Comparison of ENCODE assay signal across 8 cellular contexts in genomic region chr2:165015052-165015642, GRCh38. TPM values are rescaled to one million over a fixed set of nuclear protein-coding genes. Genes with fewer than 3 reads are reported as not detected.
DNase-seq lines count a peak whose midpoint lies in the region; ATAC-seq and TF ChIP-seq lines count a peak whose summit lies in the region.

No MANE protein-coding gene starts in this region.

- no peak overlapping the region for H2BK20ac ChIP-seq in IMR-90 (ENCODE audit: low read depth, low read length)

- no peak overlapping the region for H3K14ac ChIP-seq in IMR-90 (replicated peaks; ENCODE audit: low read depth, low read length)
- H3K14ac ChIP-seq in trophoblast cell (ENCODE audit: low read length): no peak overlapping the region

- no peaks in the 10 kb centered on the region for H3K36me3 ChIP-seq in DND-41 (ENCODE audit: insufficient read depth, low read length)
- H3K36me3 ChIP-seq in IMR-90 (ENCODE audit: control insufficient read depth, insufficient read depth, low read length): no peaks in the 10 kb centered on the region
- H3K36me3 ChIP-seq in PC-9 (ENCODE audit: low read depth): no peaks in the 10 kb centered on the region
- no peaks in the 10 kb centered on the region for H3K36me3 ChIP-seq in trophoblast cell (ENCODE audit: control insufficient read depth in 1 of 2, insufficient read depth in 2 of 2, low read length in 2 of 2)

- H3K4me1 ChIP-seq in DND-41 (ENCODE audit: insufficient read depth, low read length) (peaks cover 9% of the 10 kb centered on the region; the same call in 1 of the 2 replicates), IMR-90 (ENCODE audit: control insufficient read depth, insufficient read depth, low read length) (no peaks in the 10 kb centered on the region), PC-9 (replicated peaks; ENCODE audit: insufficient read depth) (no peaks in the 10 kb centered on the region), trophoblast cell (ENCODE audit: control insufficient read depth in 1 of 2, insufficient read depth in 2 of 2, low read length in 2 of 2) (no peaks in the 10 kb centered on the region)

- POLR2A ChIA-PET in IMR-90 (lab: Charles Lee; ENCODE audit: unreplicated experiment) (no interaction called here), PC-9 (lab: Charles Lee; ENCODE audit: unreplicated experiment) (no interaction called here)

- H4K20me1 ChIP-seq in DND-41 (ENCODE audit: insufficient read depth, low read length) (no peaks in the 10 kb centered on the region), IMR-90 (ENCODE audit: insufficient read depth, low read length) (no peaks in the 10 kb centered on the region), PC-9 (ENCODE audit: insufficient read depth) (no peaks in the 10 kb centered on the region)

- H3K9me2 ChIP-seq in PC-9 (ENCODE audit: insufficient read depth): no peaks in the 10 kb centered on the region

- H2AK9ac ChIP-seq in IMR-90 (replicated peaks; ENCODE audit: low read depth, low read length, poor library complexity): no peak overlapping the region

- H3K79me1 ChIP-seq in IMR-90 (ENCODE audit: low read depth in 1 of 2, low read length in 2 of 2): no peaks in the 10 kb centered on the region
- H3K79me1 ChIP-seq in trophoblast cell (ENCODE audit: low read length): no peaks in the 10 kb centered on the region

- H2BK5ac ChIP-seq in IMR-90 (ENCODE audit: low read depth, low read length, poor library complexity, severe bottlenecking) (no peak overlapping the region), trophoblast cell (ENCODE audit: low read depth, low read length, poor library complexity) (no peak overlapping the region)

- H3K4me3 Mint-ChIP-seq in activated T-helper 17 cell treated with anti-CD3 and anti-CD28 coated beads, Interleukin-2, amount 50 U/mL, for 72 hours: no peak overlapping the region

- H3K4me2 ChIP-seq in DND-41 (ENCODE audit: insufficient read depth, low read length) (no peak overlapping the region), IMR-90 (ENCODE audit: low read depth, low read length) (no peak overlapping the region), PC-9 (no peak overlapping the region), trophoblast cell (ENCODE audit: low read length) (no peak overlapping the region)

- H3K4ac ChIP-seq in IMR-90 (ENCODE audit: low read depth, low read length) (no peak overlapping the region), trophoblast cell (ENCODE audit: low read depth, low read length) (no peak overlapping the region)

- intact Hi-C loops in IMR-90 (cut with micrococcal nuclease): loop anchor here (1.0 to 5.0 kb wide), 2 partner anchors 189 to 277 kb away; partner anchors contain the start of gene SCN3A
- intact Hi-C loops in PC-9 (cut with micrococcal nuclease; ENCODE audit: unreplicated experiment): loop anchor here (10.0 kb wide), 3 partner anchors 290 to 1110 kb away; partner anchors contain the start of gene SCN1A

- in situ Hi-C loops in IMR-90 (cut with MboI; ENCODE audit: low sequenced_read_pairs): loop anchor here (25.0 kb wide), 1 partner anchor 278 kb away; no protein-coding TSS in a partner anchor

- ATAC-seq in DND-41 (ENCODE audit: insufficient read depth, low read depth): peak; percentile 88
- peak; percentile 88 for ATAC-seq in GM21515 (IDR thresholded peaks at IDR 0.05; ENCODE audit: unreplicated experiment)
- ATAC-seq in IMR-90 (ENCODE audit: low read depth): peak; percentile 82
- peak; percentile 58 for ATAC-seq in activated T-helper 17 cell treated with anti-CD3 and anti-CD28 coated beads, Interleukin-2, amount 50 U/mL, for 72 hours (replicated peaks)

- peaks cover 17% of the 10 kb centered on the region for H3K27me3 Mint-ChIP-seq in activated T-helper 17 cell treated with anti-CD3 and anti-CD28 coated beads, Interleukin-2, amount 50 U/mL, for 72 hours

- no peak overlapping the region for H3K27ac Mint-ChIP-seq in activated T-helper 17 cell treated with anti-CD3 and anti-CD28 coated beads, Interleukin-2, amount 50 U/mL, for 72 hours

- H3K27ac ChIP-seq in DND-41 (ENCODE audit: low read length) (no peak overlapping the region), IMR-90 (ENCODE audit: insufficient read depth, low read length) (no peak overlapping the region), PC-9 (no peak overlapping the region), trophoblast cell (ENCODE audit: low read depth, low read length) (no peak overlapping the region)

- 0% methylated on average over 2 of the region's 4 CpGs; no CpG with 5 or more reads in 1 of the 2 experiments for WGBS in IMR-90 (ENCODE audit: extremely low coverage in 2 of 2, insufficient read length in 1 of 2), 2 experiments
- no CpG with 5 or more reads among the region's 4 CpGs for WGBS in trophoblast cell (ENCODE audit: extremely low coverage, insufficient coverage, insufficient read length)

- H2AK5ac ChIP-seq in IMR-90 (ENCODE audit: low read depth, low read length) (no peak overlapping the region), trophoblast cell (ENCODE audit: low read length) (no peak overlapping the region)

- no peaks in the 10 kb centered on the region for H3K9me3 Mint-ChIP-seq in activated T-helper 17 cell treated with anti-CD3 and anti-CD28 coated beads, Interleukin-2, amount 50 U/mL, for 72 hours

- no peaks in the 10 kb centered on the region for H3K27me3 ChIP-seq in DND-41 (ENCODE audit: insufficient read depth, low read length, poor library complexity)
- H3K27me3 ChIP-seq in IMR-90 (ENCODE audit: control insufficient read depth, insufficient read depth, low read length): peaks cover 3% of the 10 kb centered on the region; the same call in 1 of the 2 replicates
- no peaks in the 10 kb centered on the region for H3K27me3 ChIP-seq in PC-9 (ENCODE audit: insufficient read depth, low read depth)
- no peaks in the 10 kb centered on the region for H3K27me3 ChIP-seq in trophoblast cell (ENCODE audit: insufficient read depth, low read length)

- H3K23ac ChIP-seq in IMR-90 (ENCODE audit: low read depth, low read length) (no peak overlapping the region), trophoblast cell (ENCODE audit: low read length) (no peak overlapping the region)

- no peaks in the 10 kb centered on the region for H3K36me3 Mint-ChIP-seq in activated T-helper 17 cell treated with anti-CD3 and anti-CD28 coated beads, Interleukin-2, amount 50 U/mL, for 72 hours (ENCODE audit: low read depth)

- H2BK120ac ChIP-seq in IMR-90 (ENCODE audit: low read depth, low read length): no peak overlapping the region
- H2BK120ac ChIP-seq in trophoblast cell (ENCODE audit: insufficient read depth, low read length, poor library complexity): no peak overlapping the region

- DNase-seq in DND-41 (peak; percentile 65), IMR-90 (peak; percentile 59), PC-9 (peak in 1 of 2 experiments; percentile 40), germinal center (ENCODE audit: low spot score) (peak; percentile 45), trophoblast cell (peak; percentile 73 to 90), NCI-H187 (lab: John Stamatoyannopoulos, UW) (no peak)

- H3K9me1 ChIP-seq in IMR-90 (ENCODE audit: insufficient read depth, low read length): no peaks in the 10 kb centered on the region

- no peak overlapping the region for H2BK15ac ChIP-seq in IMR-90 (ENCODE audit: low read depth, low read length)

- peak; percentile 61 for TF ChIP-seq RAD21 in IMR-90 (IDR thresholded peaks at IDR 0.05; ENCODE audit: low read length)

- H3K56ac ChIP-seq in IMR-90 (ENCODE audit: extremely low read depth, insufficient read depth, low read length): no peak overlapping the region

- no peak overlapping the region for H4K12ac ChIP-seq in trophoblast cell (ENCODE audit: low read depth, low read length)

- H4K91ac ChIP-seq in IMR-90 (ENCODE audit: insufficient read depth, low read depth, low read length) (no peak overlapping the region), trophoblast cell (ENCODE audit: low read depth, low read length) (no peak overlapping the region)

- no peak for TF ChIP-seq POLR2A in IMR-90 (IDR thresholded peaks at IDR 0.05; ENCODE audit: low read depth, low read length)

- H3K9me3 ChIP-seq in DND-41 (ENCODE audit: insufficient read depth, low read length, severe bottlenecking): no peaks in the 10 kb centered on the region
- no peaks in the 10 kb centered on the region for H3K9me3 ChIP-seq in IMR-90 (ENCODE audit: control insufficient read depth, insufficient read depth, low read length)
- H3K9me3 ChIP-seq in PC-9 (ENCODE audit: insufficient read depth, low read depth): no peaks in the 10 kb centered on the region
- H3K9me3 ChIP-seq in trophoblast cell (ENCODE audit: insufficient read depth, low read depth, low read length): no peaks in the 10 kb centered on the region

- no peak overlapping the region for H4K5ac ChIP-seq in IMR-90 (ENCODE audit: low read depth, low read length)

- no TSS peak for BruUV-seq in IMR-90 (replicated peaks; lab: Mats Ljungman, UMichigan)
- BruUV-seq in PC-9 (replicated peaks; lab: Mats Ljungman, UMichigan): no TSS peak

- H2BK12ac ChIP-seq in trophoblast cell (ENCODE audit: low read length): no peak overlapping the region

- H3K9ac ChIP-seq in DND-41 (ENCODE audit: low read depth, low read length): no peak overlapping the region
- no peak overlapping the region for H3K9ac ChIP-seq in IMR-90 (ENCODE audit: low read depth, low read length)
- H3K9ac ChIP-seq in trophoblast cell (ENCODE audit: low read length): no peak overlapping the region

- no peak overlapping the region for H3K4me3 ChIP-seq in DND-41 (ENCODE audit: low read depth in 1 of 2, low read length in 2 of 2)
- H3K4me3 ChIP-seq in IMR-90 (ENCODE audit: insufficient read depth, low read depth, low read length): no peak overlapping the region
- H3K4me3 ChIP-seq in PC-9: no peak overlapping the region
- H3K4me3 ChIP-seq in trophoblast cell (ENCODE audit: low read depth, low read length): no peak overlapping the region

- peak; percentile 89 for TF ChIP-seq CTCF in DND-41 (IDR thresholded peaks at IDR 0.05; ENCODE audit: borderline replicate concordance, extremely low read depth, low read length, poor library complexity, severe bottlenecking)
- TF ChIP-seq CTCF in IMR-90 (conservative IDR thresholded peaks at IDR 0.05; ENCODE audit: low read depth, low read length): peak; percentile 82
- peak; percentile 85 for TF ChIP-seq CTCF in PC-9 (conservative IDR thresholded peaks at IDR 0.05)

- dilution Hi-C loops in IMR-90 (cut with HindIII; ENCODE audit: low sequenced_read_pairs, unreplicated experiment): no loop called here

- H2AFZ ChIP-seq in DND-41 (ENCODE audit: low read depth, low read length): no peak overlapping the region
- H2AFZ ChIP-seq in IMR-90 (replicated peaks; ENCODE audit: low read length, poor library complexity): no peak overlapping the region
- H2AFZ ChIP-seq in PC-9: no peak overlapping the region
- no peak overlapping the region for H2AFZ ChIP-seq in trophoblast cell (ENCODE audit: insufficient read depth, low read length, poor library complexity)

- H3K18ac ChIP-seq in IMR-90 (ENCODE audit: low read depth, low read length) (no peak overlapping the region), trophoblast cell (ENCODE audit: low read length) (no peak overlapping the region)

- H3K79me2 ChIP-seq in DND-41 (ENCODE audit: insufficient read depth, low read length): no peaks in the 10 kb centered on the region
- no peaks in the 10 kb centered on the region for H3K79me2 ChIP-seq in PC-9 (ENCODE audit: low read depth)
- H3K79me2 ChIP-seq in trophoblast cell (ENCODE audit: control insufficient read depth, insufficient read depth, low read length, poor library complexity): no peaks in the 10 kb centered on the region

- CTCF ChIA-PET in IMR-90 (lab: Yijun Ruan, JAX) (interaction anchor here (0.7 to 5.4 kb wide), 6 partner anchors 9 to 277 kb away, joined by 3 to 99 read pairs (median 3); partner anchors contain the start of gene SCN3A), PC-9 (lab: Charles Lee) (interaction anchor here (0.5 to 1.1 kb wide), 2 partner anchors 22 to 173 kb away, joined by 3 to 7 read pairs; no protein-coding TSS in a partner anchor)

- H3F3A ChIP-seq in PC-9 (ENCODE audit: insufficient read depth, low read depth): no peaks in the 10 kb centered on the region

- H4K8ac ChIP-seq in IMR-90 (ENCODE audit: low read depth in 2 of 2, low read length in 2 of 2) (no peak overlapping the region), trophoblast cell (ENCODE audit: low read depth, low read length) (no peak overlapping the region)

- H3K4me1 Mint-ChIP-seq in activated T-helper 17 cell treated with anti-CD3 and anti-CD28 coated beads, Interleukin-2, amount 50 U/mL, for 72 hours: no peaks in the 10 kb centered on the region

RNA-seq across cellular contexts. Expression of gene SLC38A11, which starts 59.8 kb away (rescaled TPM):
- total RNA-seq in IMR-90 (2012; rRNA removed): under 0.01 and 0.18 TPM in 2 replicates
- 0.07 and 0.21 TPM in 2 replicates for polyA plus RNA-seq in IMR-90 (2012; rRNA removed)
- polyA plus RNA-seq in IMR-90 (2012; cell fraction: cytosol; rRNA removed): 0.02 TPM in 1 of 2 replicates, not detected in the other
- 0.09 and 1.0 TPM in 2 replicates for polyA plus RNA-seq in IMR-90 (2012; cell fraction: nucleus; rRNA removed; ENCODE audit: low replicate concordance)
- not detected in 2 replicates for total RNA-seq in PC-9 (2021)
- total RNA-seq in activated T-helper 17 cell treated with anti-CD3 and anti-CD28 coated beads, Interleukin-2, amount 50 U/mL, for 72 hours: not detected
- 0.04 and 0.05 TPM in 2 replicates for polyA plus RNA-seq in trophoblast cell (2013)

Comparison
In these comparisons a context has a peak if more than half of its experiments do, and no peak if none do; other contexts are left out.
1. DNase-seq: peak in DND-41 (single experiment), IMR-90 (single experiment), germinal center (single experiment) and trophoblast cell (2 of 2); none in NCI-H187 (0 of 2).
2. Peak in every context shown above with its lines, with median percentiles within 50 percentile points of each other: ATAC-seq and CTCF ChIP-seq.